In genomic region chr11:17206448-17206847, GRCh38 we compare ENCODE assay signal across 7 cellular contexts. TPM values are rescaled to one million over a fixed set of nuclear protein-coding genes. Genes with fewer than 3 reads are reported as not detected.
DNase-seq lines count a peak whose midpoint lies in the region; ATAC-seq and TF ChIP-seq lines count a peak whose summit lies in the region.

No MANE protein-coding gene starts in this region.

- no peak overlapping the region for H2AFZ ChIP-seq in HCT116 (ENCODE audit: low read depth, low read length, poor library complexity, severe bottlenecking)
- H2AFZ ChIP-seq in hepatocyte = no peak overlapping the region

- H3K27ac ChIP-seq in HCT116 (ENCODE audit: low read depth, low read length) (no peak overlapping the region), hepatocyte (peak overlapping the region; percentile 97), skin epidermis (peak overlapping the region in 7 of 21 experiments; percentile 86 to 97 (median 95))

- H3K4me3 ChIP-seq in HCT116 (replicated peaks in 1 of 2; ENCODE audit: low read depth in 1 of 2, low read length in 2 of 2) (peak overlapping the region; percentile 89 to 90), hepatocyte (peak overlapping the region; percentile 79), skin epidermis (peak overlapping the region in 5 of 7 experiments; percentile 62 to 96 (median 87))

- H3K4me1 ChIP-seq in HCT116 (ENCODE audit: control insufficient read depth in 1 of 2, insufficient read depth in 2 of 2, low read length in 2 of 2) = peaks cover 8 to 21% of the 10 kb centered on the region in 2 experiments
- H3K4me1 ChIP-seq in hepatocyte (ENCODE audit: insufficient read depth) = peaks cover 5% of the 10 kb centered on the region

- H3K27me3 Mint-ChIP-seq in WTC11 (ENCODE audit: low read depth) = no peaks in the 10 kb centered on the region

- no peak for TF ChIP-seq POLR2A in HCT116 (IDR thresholded peaks at IDR 0.05; ENCODE audit: borderline replicate concordance, extremely low read depth, insufficient read depth, insufficient read length)

- H3K9me3 ChIP-seq in HCT116 (ENCODE audit: control insufficient read depth in 1 of 2, insufficient read depth in 1 of 2, low read depth in 1 of 2, low read length in 2 of 2) (no peaks in the 10 kb centered on the region), hepatocyte (ENCODE audit: low read depth) (no peaks in the 10 kb centered on the region)

- DNase-seq in HCT116 (ENCODE audit: low read depth, low spot score) (no peak), WTC11 (ENCODE audit: low spot score) (no peak), hepatocyte (ENCODE audit: low spot score) (peak; percentile 24), EL (no peak), NOMO-1 treated with DMSO at 0.1 percent for 48 hours (lab: John Stamatoyannopoulos, UW; ENCODE audit: unreplicated experiment) (no peak), NCI-H774 (lab: John Stamatoyannopoulos, UW) (no peak)

- H3K4me2 ChIP-seq in HCT116 (ENCODE audit: low read length) (peak overlapping the region; percentile 96), hepatocyte (peak overlapping the region; percentile 76)

- TF ChIP-seq CTCF in HCT116 (IDR thresholded peaks at IDR 0.05 in 2 of 3, conservative IDR thresholded peaks at IDR 0.05 in 1 of 3; ENCODE audit: borderline replicate concordance in 1 of 3, insufficient read depth in 1 of 3, low read depth in 2 of 3, low read length in 2 of 3) = no peak
- TF ChIP-seq CTCF in WTC11 (IDR thresholded peaks at IDR 0.05) = no peak
- TF ChIP-seq CTCF in hepatocyte (IDR thresholded peaks at IDR 0.05; ENCODE audit: poor library complexity) = no peak

- peaks cover 10% of the 10 kb centered on the region for H3K36me3 Mint-ChIP-seq in WTC11

- TF ChIP-seq RAD21 in HCT116 (IDR thresholded peaks at IDR 0.05; ENCODE audit: low read depth) = no peak

- no peaks in the 10 kb centered on the region for H3K9me3 Mint-ChIP-seq in WTC11

- H3K4me1 Mint-ChIP-seq in WTC11 = peaks cover 26% of the 10 kb centered on the region

- H3K9me2 ChIP-seq in HCT116 (ENCODE audit: insufficient read depth) (no peaks in the 10 kb centered on the region), hepatocyte (replicated peaks; ENCODE audit: insufficient read depth) (no peaks in the 10 kb centered on the region)

- H4K20me1 ChIP-seq in HCT116 (ENCODE audit: insufficient read depth) = no peaks in the 10 kb centered on the region
- peaks cover 47% of the 10 kb centered on the region for H4K20me1 ChIP-seq in hepatocyte (ENCODE audit: insufficient read depth, poor library complexity, severe bottlenecking)

- H3K9ac ChIP-seq in HCT116 (ENCODE audit: low read length) = peak overlapping the region; percentile 93

- RAD21 ChIA-PET in HCT116 (lab: Charles Lee; ENCODE audit: low non-redundant PET in 1 of 2, low total read pairs in 2 of 2, uncharacterized antibody in 2 of 2, unreplicated experiment in 2 of 2) = no interaction called here

- H3K27ac Mint-ChIP-seq in WTC11 = no peak overlapping the region; the same call in 1 of the 2 replicates

- CTCF ChIA-PET in HCT116 (lab: Charles Lee) (no interaction called here), WTC11 (lab: Charles Lee) (no interaction called here)

- TSS peak; percentile 64 for BruUV-seq in HCT116 (replicated peaks; lab: Mats Ljungman, UMichigan)

- H3K36me3 ChIP-seq in HCT116 (ENCODE audit: control insufficient read depth in 1 of 2, insufficient read depth in 2 of 2, low read length in 2 of 2) (peaks cover 5 to 6% of the 10 kb centered on the region in 2 experiments; a peak in 1 of 4 replicates), hepatocyte (replicated peaks; ENCODE audit: insufficient read depth, low read depth) (no peaks in the 10 kb centered on the region)

- peaks cover 58% of the 10 kb centered on the region for H3K79me2 ChIP-seq in HCT116 (ENCODE audit: insufficient read depth, low read length)
- peaks cover 66% of the 10 kb centered on the region for H3K79me2 ChIP-seq in hepatocyte

- intact Hi-C loops in HCT116 (cut with micrococcal nuclease) = no loop called here

- WGBS in hepatocyte (ENCODE audit: low lambda C conversion rate, missing lambda C conversion rate) = 64% methylated on average over 3 of the region's 3 CpGs

- POLR2A ChIA-PET in HCT116 (lab: Charles Lee) = no interaction called here
- POLR2A ChIA-PET in WTC11 (lab: Charles Lee) = no interaction called here

- H3K27me3 ChIP-seq in HCT116 (ENCODE audit: insufficient read depth, low read length) = no peaks in the 10 kb centered on the region
- no peaks in the 10 kb centered on the region for H3K27me3 ChIP-seq in hepatocyte

- ATAC-seq in HCT116 = no peak
- ATAC-seq in WTC11 = no peak

- H3K4me3 Mint-ChIP-seq in WTC11 = peak overlapping the region; percentile 98

TF ChIP-seq in HCT116, 20 proteins besides CTCF, POLR2A, EP300 and RAD21 (continues in another document):
- TF ChIP-seq YY1 (IDR thresholded peaks at IDR 0.05; ENCODE audit: extremely low read depth, insufficient replicate concordance, low read depth, low read length) (no peak), ELF1 (IDR thresholded peaks at IDR 0.05; ENCODE audit: borderline replicate concordance, low read depth) (no peak), JUND (IDR thresholded peaks at IDR 0.05) (no peak), ZFX (IDR thresholded peaks at IDR 0.05) (no peak), EZH2phosphoT487 (IDR thresholded peaks at IDR 0.05; ENCODE audit: borderline replicate concordance) (no peak), ATF3 (IDR thresholded peaks at IDR 0.05) (no peak)
- TF ChIP-seq, protein P1, sequence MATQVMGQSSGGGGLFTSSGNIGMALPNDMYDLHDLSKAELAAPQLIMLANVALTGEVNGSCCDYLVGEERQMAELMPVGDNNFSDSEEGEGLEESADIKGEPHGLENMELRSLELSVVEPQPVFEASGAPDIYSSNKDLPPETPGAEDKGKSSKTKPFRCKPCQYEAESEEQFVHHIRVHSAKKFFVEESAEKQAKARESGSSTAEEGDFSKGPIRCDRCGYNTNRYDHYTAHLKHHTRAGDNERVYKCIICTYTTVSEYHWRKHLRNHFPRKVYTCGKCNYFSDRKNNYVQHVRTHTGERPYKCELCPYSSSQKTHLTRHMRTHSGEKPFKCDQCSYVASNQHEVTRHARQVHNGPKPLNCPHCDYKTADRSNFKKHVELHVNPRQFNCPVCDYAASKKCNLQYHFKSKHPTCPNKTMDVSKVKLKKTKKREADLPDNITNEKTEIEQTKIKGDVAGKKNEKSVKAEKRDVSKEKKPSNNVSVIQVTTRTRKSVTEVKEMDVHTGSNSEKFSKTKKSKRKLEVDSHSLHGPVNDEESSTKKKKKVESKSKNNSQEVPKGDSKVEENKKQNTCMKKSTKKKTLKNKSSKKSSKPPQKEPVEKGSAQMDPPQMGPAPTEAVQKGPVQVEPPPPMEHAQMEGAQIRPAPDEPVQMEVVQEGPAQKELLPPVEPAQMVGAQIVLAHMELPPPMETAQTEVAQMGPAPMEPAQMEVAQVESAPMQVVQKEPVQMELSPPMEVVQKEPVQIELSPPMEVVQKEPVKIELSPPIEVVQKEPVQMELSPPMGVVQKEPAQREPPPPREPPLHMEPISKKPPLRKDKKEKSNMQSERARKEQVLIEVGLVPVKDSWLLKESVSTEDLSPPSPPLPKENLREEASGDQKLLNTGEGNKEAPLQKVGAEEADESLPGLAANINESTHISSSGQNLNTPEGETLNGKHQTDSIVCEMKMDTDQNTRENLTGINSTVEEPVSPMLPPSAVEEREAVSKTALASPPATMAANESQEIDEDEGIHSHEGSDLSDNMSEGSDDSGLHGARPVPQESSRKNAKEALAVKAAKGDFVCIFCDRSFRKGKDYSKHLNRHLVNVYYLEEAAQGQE (IDR thresholded peaks at IDR 0.05; ENCODE audit: low read depth) = no peak

TF ChIP-seq in WTC11, 78 proteins besides CTCF, POLR2A, EP300 and RAD21:
- no peak for TF ChIP-seq GRHL2 (CRISPR knock-in tag; IDR thresholded peaks at IDR 0.05; ENCODE audit: insufficient replicate concordance, severe bottlenecking)
- peak; percentile 7; the same call in 1 of the 2 replicates for TF ChIP-seq ZNF121 (CRISPR knock-in tag; IDR thresholded peaks at IDR 0.05)
- TF ChIP-seq RORB (CRISPR knock-in tag; IDR thresholded peaks at IDR 0.05) = no peak
- TF ChIP-seq GABPB1 (CRISPR knock-in tag; IDR thresholded peaks at IDR 0.05) = no peak
- TF ChIP-seq ELF4 (CRISPR knock-in tag; IDR thresholded peaks at IDR 0.05; ENCODE audit: low read depth) = no peak
- no peak for TF ChIP-seq KAT7 (CRISPR knock-in tag; IDR thresholded peaks at IDR 0.05; ENCODE audit: borderline replicate concordance)
- no peak for TF ChIP-seq ZMAT4 (CRISPR knock-in tag; IDR thresholded peaks at IDR 0.05)
- no peak for TF ChIP-seq NFE2L1 (CRISPR knock-in tag; IDR thresholded peaks at IDR 0.05)
- no peak for TF ChIP-seq ZNF396 (CRISPR knock-in tag; IDR thresholded peaks at IDR 0.05; ENCODE audit: borderline replicate concordance)

RNA-seq across cellular contexts. Expression of gene PIK3C2A, which starts 1.3 kb away (rescaled TPM):
- total RNA-seq in HCT116 (2021; ENCODE audit: unreplicated experiment) (51.6 TPM), WTC11 (2021) (90.1 to 105 TPM (median 97.2 TPM) in 3 replicates), hepatocyte (96.1 and 98.6 TPM in 2 replicates)
- 7.7 and 7.9 TPM in 2 replicates for polyA plus RNA-seq in HCT116 (2012)
- polyA plus RNA-seq in hepatocyte = 19.4 and 20.1 TPM in 2 replicates
